In genomic region chr18:48932822-48933510, GRCh38 we compare ENCODE assay signal across 9 cellular contexts. TPM values are rescaled to one million over a fixed set of nuclear protein-coding genes. Genes with fewer than 3 reads are reported as not detected.
DNase-seq lines count a peak whose midpoint lies in the region; ATAC-seq, FAIRE-seq and TF ChIP-seq lines count a peak whose summit lies in the region.
"Had no signal": no experiment of that assay in that cellular context is flagged by ENCODE, and none has a peak within 500 bp of the region (broad histone marks: within the 10 kb centered on the region; RNA-seq: fewer than 3 reads in every experiment).

No MANE protein-coding gene starts in this region.

- peak overlapping the region; percentile 95 to 96 for H3K27ac Mint-ChIP-seq in natural killer cell

- H3K4me1 Mint-ChIP-seq in natural killer cell: peaks cover 94 to 96% of the 10 kb centered on the region in 2 donors

- H3K36me3 Mint-ChIP-seq in natural killer cell: no peaks in the 10 kb centered on the region

- peak overlapping the region; percentile 99 for H3K4me2 ChIP-seq in GM12878 (ENCODE audit: control insufficient read depth, insufficient read depth)

- RAD21 ChIA-PET in GM12878 (lab: Charles Lee; ENCODE audit: unreplicated experiment): interaction anchor here (0.7 to 3.8 kb wide), 16 partner anchors 9 to 229 kb away, joined by 3 to 41 read pairs (median 6); no protein-coding TSS in a partner anchor

- no peak for TF ChIP-seq CTCF in GM12878 (IDR thresholded peaks at IDR 0.05 in 2 of 3, conservative IDR thresholded peaks at IDR 0.05 in 1 of 3; ENCODE audit: control insufficient read depth in 2 of 3, extremely low read depth in 1 of 3, insufficient read depth in 1 of 3, low read depth in 3 of 3, low read length in 3 of 3)
- no peak for TF ChIP-seq CTCF in natural killer cell (IDR thresholded peaks at IDR 0.05)

- H3K36me3 ChIP-seq in GM12878 (ENCODE audit: control insufficient read depth in 2 of 2, insufficient read depth in 2 of 2, low read length in 1 of 2) (peaks cover 5 to 9% of the 10 kb centered on the region in 2 experiments), HAP-1 (replicated peaks) (peaks cover 4% of the 10 kb centered on the region)

- peak overlapping the region; percentile 85 for H3K4me3 Mint-ChIP-seq in natural killer cell

- no peak for FAIRE-seq in GM12878 (lab: Jason Lieb, UNC)
- FAIRE-seq: H54 had no signal

- no peak overlapping the region for H2AFZ ChIP-seq in GM12878 (ENCODE audit: control insufficient read depth, low read depth, low read length)

- TF ChIP-seq POLR2A in GM12878 (IDR thresholded peaks at IDR 0.05; ENCODE audit: low read depth, low read length): peak; percentile 23; the same call in 1 of the 2 replicates

- H3K9me3 ChIP-seq in GM12878 (replicated peaks; ENCODE audit: control insufficient read depth, insufficient read depth, low read length): no peaks in the 10 kb centered on the region
- no peaks in the 10 kb centered on the region for H3K9me3 ChIP-seq in HAP-1

- peak; percentile 49 for DNase-seq in CMK (ENCODE audit: low read depth)
- peak; percentile 77 for DNase-seq in MV-4-11 (lab: John Stamatoyannopoulos, UW)
- no peak for DNase-seq in GM12878 (ENCODE audit: low read depth, low spot score)
- DNase-seq in natural killer cell: no peak
- DNase-seq in HAP-1 (ENCODE audit: low spot score in 2 of 2): no peak
- DNase-seq in ACHN: no peak
- no peak for DNase-seq in iPS-NIHi11 (ENCODE audit: low spot score)
- DNase-seq in NCI-H345 treated with DMSO at 0.1 percent for 48 hours (lab: John Stamatoyannopoulos, UW; ENCODE audit: unreplicated experiment): no peak

- H3K4me3 ChIP-seq in GM12878 (peak overlapping the region; percentile 69), HAP-1 (no peak overlapping the region)

- POLR2A ChIA-PET in GM12878 (lab: Charles Lee): interaction anchor here (0.9 to 8.1 kb wide), 8 partner anchors 14 to 131 kb away, joined by 3 to 71 read pairs (median 6); partner anchors contain the start of gene SMAD7

- SMC1A ChIA-PET in GM12878 (lab: Charles Lee; ENCODE audit: uncharacterized antibody, unreplicated experiment): interaction anchor here (0.7 to 7.1 kb wide), 11 partner anchors 13 to 156 kb away, joined by 3 to 55 read pairs (median 6); no protein-coding TSS in a partner anchor

- CTCF ChIA-PET in GM12878 (lab: Yijun Ruan, JAX): interaction anchor here (1.2 to 2.0 kb wide), 7 partner anchors 9 to 155 kb away, joined by 3 to 6 read pairs (median 4); no protein-coding TSS in a partner anchor

- no peaks in the 10 kb centered on the region for H3K9me3 Mint-ChIP-seq in natural killer cell

- H3K27me3 ChIP-seq in GM12878 (replicated peaks in 1 of 2; ENCODE audit: control insufficient read depth in 2 of 2, insufficient read depth in 2 of 2, low read length in 1 of 2) (no peaks in the 10 kb centered on the region), HAP-1 (ENCODE audit: low read depth) (no peaks in the 10 kb centered on the region)

- H3K4me1 ChIP-seq in GM12878 (ENCODE audit: control insufficient read depth, insufficient read depth, low read length) (peaks cover 74% of the 10 kb centered on the region), HAP-1 (peaks cover 53% of the 10 kb centered on the region)

- no TSS peak for BruUV-seq in GM12878 (replicated peaks; lab: Mats Ljungman, UMichigan)

- H4K20me1 ChIP-seq in GM12878 (ENCODE audit: control insufficient read depth, insufficient read depth): no peaks in the 10 kb centered on the region

- intact Hi-C loops in GM12878 (cut with micrococcal nuclease; ENCODE audit: unreplicated experiment) (loop anchor here (5.0 kb wide), 2 partner anchors 66 to 101 kb away; no protein-coding TSS in a partner anchor), natural killer cell (cut with micrococcal nuclease) (loop anchor here (5.0 kb wide), 1 partner anchor 101 kb away; no protein-coding TSS in a partner anchor)

- TF ChIP-seq RAD21 in GM12878 (IDR thresholded peaks at IDR 0.05; ENCODE audit: insufficient read depth, low read depth, low read length): no peak

- peak overlapping the region; percentile 64 for H3K9ac ChIP-seq in GM12878 (ENCODE audit: control insufficient read depth, insufficient read depth, low read length)

- peaks cover 99% of the 10 kb centered on the region for H3K79me2 ChIP-seq in GM12878 (ENCODE audit: control insufficient read depth, insufficient read depth, low read length)

- no peak for TF ChIP-seq EP300 in GM12878 (IDR thresholded peaks at IDR 0.05; ENCODE audit: borderline replicate concordance in 1 of 2, control insufficient read depth in 1 of 2, low read depth in 2 of 2, low read length in 2 of 2)

- WGBS in GM12878 (ENCODE audit: insufficient coverage, insufficient replicate concordance, low lambda C conversion rate, missing lambda C conversion rate): 8% methylated on average over 10 of the region's 10 CpGs

- in situ Hi-C loops in GM12878 (cut with MboI) (loop anchor here (25.0 kb wide), 1 partner anchor 1354 kb away; the partner anchor contains the start of genes CXXC1 and MBD1), HAP-1 (cut with MboI; ENCODE audit: low sequenced_read_pairs) (no loop called here), ACHN (cut with HindIII; ENCODE audit: low pct_ligation_motif_present, low pct_unique_long_range_greater_than_20kb, low sequenced_read_pairs) (loop anchor here (25.0 kb wide), 1 partner anchor 254 kb away; no protein-coding TSS in a partner anchor)

- H3K27ac ChIP-seq in GM12878 (ENCODE audit: control insufficient read depth, insufficient read depth): peak overlapping the region; percentile 96

- ATAC-seq in GM12878 (peak; percentile 42), natural killer cell (peak in 1 of 3 donors; percentile 33)

- no peaks in the 10 kb centered on the region for H3K27me3 Mint-ChIP-seq in natural killer cell (ENCODE audit: low read depth in 2 of 2)

TF ChIP-seq in GM12878, 131 proteins besides CTCF, POLR2A, EP300 and RAD21 (continues in another document):
- TF ChIP-seq MXI1 (IDR thresholded peaks at IDR 0.05; ENCODE audit: low read depth, low read length) (no peak), CHD2 (IDR thresholded peaks at IDR 0.05; ENCODE audit: borderline replicate concordance, low read depth, low read length) (peak; percentile 48; the same call in 1 of the 2 replicates), POU2F2 (IDR thresholded peaks at IDR 0.05; ENCODE audit: borderline replicate concordance, low read depth, low read length) (peak; percentile 18; the same call in 1 of the 3 replicates), BCL11A (IDR thresholded peaks at IDR 0.05; ENCODE audit: low read depth, low read length) (0 out of 2 replicates have a peak, but pooled peaks have one; percentile 4), RUNX3 (IDR thresholded peaks at IDR 0.05; ENCODE audit: low read length) (peak; percentile 66), EED (IDR thresholded peaks at IDR 0.05; ENCODE audit: low read depth) (peak; percentile 48; the same call in 1 of the 2 replicates), ETV6 (conservative IDR thresholded peaks at IDR 0.05 in 1 of 2, IDR thresholded peaks at IDR 0.05 in 1 of 2; ENCODE audit: borderline replicate concordance in 1 of 2, low read depth in 1 of 2) (peak in 1 of 2 experiments; percentile 1; a peak in 1 of 4 replicates), SP1 (IDR thresholded peaks at IDR 0.05; ENCODE audit: low read depth, low read length) (peak; percentile 8), ZNF687 (IDR thresholded peaks at IDR 0.05) (peak; percentile 59; the same call in 1 of the 2 replicates), IKZF2 (IDR thresholded peaks at IDR 0.05) (peak in 1 of 2 experiments; percentile 27; a peak in 1 of 4 replicates)

RNA-seq across cellular contexts. Expression of gene SMAD7, which starts 17.8 kb away (rescaled TPM):
- total RNA-seq in GM12878 (2013; cell fraction: nucleolus; rRNA removed): 36.4 and 43.3 TPM in 2 replicates
- 11.7 and 14.8 TPM in 2 replicates for total RNA-seq in GM12878 (2014; rRNA removed)
- total RNA-seq in GM12878 (2014; rRNA removed; fragmentation: Illumina TruSeq; extraction: Trizol): 8.4 and 10.3 TPM in 2 replicates
- 13.1 and 14.1 TPM in 2 replicates for total RNA-seq in GM12878 (2021)
- 2.7 TPM for polyA plus RNA-seq in GM12878 (2011; ENCODE audit: low read depth)
- 19.0 and 22.5 TPM in 2 replicates for polyA plus RNA-seq in GM12878 (2011; rRNA removed)
- polyA plus RNA-seq in GM12878 (2011; cell fraction: cytosol; rRNA removed): 24.3 and 24.7 TPM in 2 replicates
- 34.6 and 47.7 TPM in 2 replicates for polyA plus RNA-seq in GM12878 (2011; cell fraction: nucleus; rRNA removed)
- polyA plus RNA-seq in GM12878 (2012): 7.3 and 8.5 TPM in 2 replicates
- 4.3 and 6.4 TPM in 2 replicates for polyA plus RNA-seq in GM12878 (2014; fragmentation: Illumina TruSeq; extraction: Trizol)
- 1 to 10 TPM; 1.3 to 1.8 TPM for polyA plus RNA-seq in GM12878 (2014; fragmentation: Nextera tagmentation; extraction: Ambion mirVana)
- 8.6 and 9.7 TPM in 2 replicates for polyA plus RNA-seq in GM12878 (2014; rRNA removed)
- 1 to 10 TPM; 2.0 to 3.8 TPM for polyA plus RNA-seq in GM12878 (2016; fragmentation: Nextera tagmentation; extraction: Ambion mirVana)
- 28.1 and 47.6 TPM in 2 replicates for polyA minus RNA-seq in GM12878 (2011; rRNA and poly(A)+ RNA removed)
- 16.8 and 23.7 TPM in 2 replicates for polyA minus RNA-seq in GM12878 (2011; cell fraction: cytosol; rRNA and poly(A)+ RNA removed)
- 23.5 and 38.0 TPM in 2 replicates for polyA minus RNA-seq in GM12878 (2011; cell fraction: nucleus; rRNA and poly(A)+ RNA removed)
- 100 to 1,000 TPM; 127 to 204 (median 182) TPM for total RNA-seq in natural killer cell

Comparison
In these comparisons a context has a peak if more than half of its experiments do, and no peak if none do; other contexts are left out.
1. DNase-seq: peak in CMK (single experiment) and MV-4-11 (single experiment); none in GM12878 (single experiment), natural killer cell (single experiment), HAP-1 (0 of 2), ACHN (single experiment), iPS-NIHi11 (single experiment) and NCI-H345 treated with DMSO at 0.1 percent for 48 hours (single experiment).